28 cellular contexts compared by ENCODE assay signal in the genomic region with DNA sequence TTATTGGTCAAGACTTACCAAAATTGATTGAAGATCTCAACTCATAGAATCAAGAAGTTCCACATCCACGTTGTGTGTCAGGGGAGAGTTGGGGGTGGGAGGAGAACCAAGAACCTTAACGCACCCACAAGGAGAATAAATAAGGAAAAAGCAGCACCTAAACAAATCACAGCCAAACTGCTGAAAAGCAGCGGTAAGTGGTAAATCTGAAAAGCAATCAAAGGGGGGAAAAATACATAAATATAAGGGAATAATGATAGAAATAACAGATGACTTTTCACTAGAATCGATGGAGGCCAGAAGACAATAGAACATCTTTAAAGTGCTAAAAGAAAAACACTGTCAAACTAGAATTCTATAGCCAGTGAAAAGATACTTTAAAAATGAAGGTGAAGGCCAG. TPM values are rescaled to one million over a fixed set of nuclear protein-coding genes. Genes with fewer than 3 reads are reported as not detected.
A peak's percentile ranks its signal among the peaks of the same experiment; 100 is the strongest.
DNase-seq lines count a peak whose midpoint lies in the region; ATAC-seq, FAIRE-seq and TF ChIP-seq lines count a peak whose summit lies in the region.
"Had no signal": no experiment of that assay in that cellular context is flagged by ENCODE, and none has a peak within 500 bp of the region (broad histone marks: within the 10 kb centered on the region; RNA-seq: fewer than 3 reads in every experiment).

No MANE protein-coding gene starts in this region.

- SMC1A ChIA-PET in GM12878 (lab: Charles Lee; ENCODE audit: uncharacterized antibody, unreplicated experiment), result interaction anchor here (1.2 to 2.1 kb wide), 2 partner anchors 10 to 31 kb away, joined by 4 to 10 read pairs; no protein-coding TSS in a partner anchor

- no peaks in the 10 kb centered on the region for H3K4me1 Mint-ChIP-seq in activated naive CD4-positive, alpha-beta T cell treated with anti-CD3 and anti-CD28 coated beads, Interleukin-2, amount 10 ng/mL, durations not matched to agents 7 days and 5 days
- no peaks in the 10 kb centered on the region for H3K4me1 Mint-ChIP-seq in activated naive CD4-positive, alpha-beta T cell treated with anti-CD3 and anti-CD28 coated beads for 36 hours (ENCODE audit: low read depth)

- TF ChIP-seq EP300 in GM12878 (IDR thresholded peaks at IDR 0.05; ENCODE audit: borderline replicate concordance in 1 of 2, control insufficient read depth in 1 of 2, low read depth in 2 of 2, low read length in 2 of 2), result no peak

- peaks cover 18% of the 10 kb centered on the region for H3K9me3 Mint-ChIP-seq in activated naive CD4-positive, alpha-beta T cell treated with anti-CD3 and anti-CD28 coated beads, Interleukin-2, amount 10 ng/mL, durations not matched to agents 7 days and 5 days
- peaks cover 10% of the 10 kb centered on the region for H3K9me3 Mint-ChIP-seq in activated naive CD4-positive, alpha-beta T cell treated with anti-CD3 and anti-CD28 coated beads for 36 hours

- POLR2A ChIA-PET in HEK293 (lab: Yijun Ruan, JAX) (no interaction called here), GM12878 (lab: Charles Lee) (interaction anchor here (0.8 kb wide), 1 partner anchor 106 kb away, joined by 5 read pairs; no protein-coding TSS in a partner anchor)

- intact Hi-C loops in activated naive CD4-positive, alpha-beta T cell treated with anti-CD3 and anti-CD28 coated beads for 36 hours (cut with micrococcal nuclease), result no loop called here
- intact Hi-C loops in GM12878 (cut with micrococcal nuclease; ENCODE audit: unreplicated experiment), result no loop called here

- TF ChIP-seq CTCF in HEK293 (tag by site-specific recombination; IDR thresholded peaks at IDR 0.05) (no peak), GM12878 (IDR thresholded peaks at IDR 0.05 in 2 of 3, conservative IDR thresholded peaks at IDR 0.05 in 1 of 3; ENCODE audit: control insufficient read depth in 2 of 3, extremely low read depth in 1 of 3, insufficient read depth in 1 of 3, low read depth in 3 of 3, low read length in 3 of 3) (no peak)

- in situ Hi-C loops in GM23248 (cut with MboI), result no loop called here
- in situ Hi-C loops in GM12878 (cut with MboI), result no loop called here
- in situ Hi-C loops in KBM-7 (cut with MboI; ENCODE audit: low pct_unique_long_range_greater_than_20kb, low sequenced_read_pairs), result no loop called here

- peak overlapping the region; percentile 28 for H3K27ac Mint-ChIP-seq in activated naive CD4-positive, alpha-beta T cell treated with anti-CD3 and anti-CD28 coated beads, Interleukin-2, amount 10 ng/mL, durations not matched to agents 7 days and 5 days
- no peak overlapping the region for H3K27ac Mint-ChIP-seq in activated naive CD4-positive, alpha-beta T cell treated with anti-CD3 and anti-CD28 coated beads for 36 hours
- H3K27ac Mint-ChIP-seq: CD14-positive monocyte; CD4-positive, CD25-positive, alpha-beta regulatory T cell had no signal

- H3K4me3 ChIP-seq in GM23248, result no peak overlapping the region
- no peak overlapping the region for H3K4me3 ChIP-seq in HEK293 (ENCODE audit: low read depth, low read length)
- no peak overlapping the region for H3K4me3 ChIP-seq in GM12878
- H3K4me3 ChIP-seq: BLaER1 had no signal

- FAIRE-seq in GM12878 (lab: Jason Lieb, UNC), result no peak
- FAIRE-seq: A204.1, GM12892, GM18507 had no signal

- H4K20me1 ChIP-seq in GM23248 (ENCODE audit: insufficient read depth) (no peaks in the 10 kb centered on the region), GM12878 (ENCODE audit: control insufficient read depth, insufficient read depth) (no peaks in the 10 kb centered on the region)
- H4K20me1 ChIP-seq: BLaER1 had no signal

- CTCF ChIA-PET in activated naive CD4-positive, alpha-beta T cell treated with anti-CD3 and anti-CD28 coated beads, Interleukin-2, amount 10 ng/mL, durations not matched to agents 7 days and 5 days (lab: Charles Lee), result no interaction called here
- CTCF ChIA-PET in activated naive CD4-positive, alpha-beta T cell treated with anti-CD3 and anti-CD28 coated beads for 36 hours (lab: Charles Lee), result interaction anchor here (1.1 to 2.2 kb wide), 2 partner anchors 17 to 21 kb away, joined by 4 to 5 read pairs; no protein-coding TSS in a partner anchor
- CTCF ChIA-PET in HEK293 (lab: Yijun Ruan, JAX) (interaction anchor here (0.6 to 1.2 kb wide), 3 partner anchors 13 to 128 kb away, joined by 3 read pairs; no protein-coding TSS in a partner anchor), GM12878 (lab: Yijun Ruan, JAX) (interaction anchor here (1.0 kb wide), 1 partner anchor 17 kb away, joined by 3 read pairs; no protein-coding TSS in a partner anchor)

- H3K9ac ChIP-seq in GM23248 (no peak overlapping the region), GM12878 (ENCODE audit: control insufficient read depth, insufficient read depth, low read length) (no peak overlapping the region)
- H3K9ac ChIP-seq: BLaER1 had no signal

- H3K9me3 ChIP-seq in GM23248 (ENCODE audit: low read depth), result no peaks in the 10 kb centered on the region
- H3K9me3 ChIP-seq in HEK293 (ENCODE audit: control insufficient read depth, insufficient read depth, low read depth, low read length), result no peaks in the 10 kb centered on the region
- H3K9me3 ChIP-seq in GM12878 (replicated peaks; ENCODE audit: control insufficient read depth, insufficient read depth, low read length), result peaks cover 5% of the 10 kb centered on the region; the same call in 2 of the 3 replicates
- H3K9me3 ChIP-seq: BE2C had no signal

- WGBS in GM23248 (ENCODE audit: low coverage in 1 of 2, low lambda C conversion rate in 2 of 2, missing lambda C conversion rate in 2 of 2), 2 experiments, result 52 to 54% methylated on average over 4 of the region's 4 CpGs
- 55% methylated on average over 4 of the region's 4 CpGs for WGBS in GM12878 (ENCODE audit: insufficient coverage, insufficient replicate concordance, low lambda C conversion rate, missing lambda C conversion rate)

- ATAC-seq in GM12878, result no peak

- no peak for TF ChIP-seq POLR2A in GM12878 (IDR thresholded peaks at IDR 0.05; ENCODE audit: low read depth, low read length)

- no peak overlapping the region for H3K4me3 Mint-ChIP-seq in activated naive CD4-positive, alpha-beta T cell treated with anti-CD3 and anti-CD28 coated beads, Interleukin-2, amount 10 ng/mL, durations not matched to agents 7 days and 5 days
- H3K4me3 Mint-ChIP-seq in activated naive CD4-positive, alpha-beta T cell treated with anti-CD3 and anti-CD28 coated beads for 36 hours, result no peak overlapping the region
- H3K4me3 Mint-ChIP-seq: CD14-positive monocyte; CD4-positive, alpha-beta memory T cell; CD4-positive, CD25-positive, alpha-beta regulatory T cell; CD8-positive, alpha-beta memory T cell had no signal

- H2AFZ ChIP-seq in GM23248, result no peak overlapping the region
- no peak overlapping the region for H2AFZ ChIP-seq in GM12878 (ENCODE audit: control insufficient read depth, low read depth, low read length)

- H3K27ac ChIP-seq in GM23248 (no peak overlapping the region), HEK293 (ENCODE audit: extremely low read depth, low read depth, low read length) (no peak overlapping the region), GM12878 (ENCODE audit: control insufficient read depth, insufficient read depth) (no peak overlapping the region), caudate nucleus (ENCODE audit: low read depth, low read length) (no peak overlapping the region)
- H3K27ac ChIP-seq: BLaER1 had no signal

- H3K9me2 ChIP-seq in GM23248 (ENCODE audit: insufficient read depth), result no peaks in the 10 kb centered on the region

- RAD21 ChIA-PET in GM12878 (lab: Charles Lee; ENCODE audit: unreplicated experiment), result interaction anchor here (0.7 kb wide), 1 partner anchor 47 kb away, joined by 4 read pairs; no protein-coding TSS in a partner anchor

- H3K27me3 Mint-ChIP-seq in activated naive CD4-positive, alpha-beta T cell treated with anti-CD3 and anti-CD28 coated beads, Interleukin-2, amount 10 ng/mL, durations not matched to agents 7 days and 5 days, result peaks cover 14% of the 10 kb centered on the region
- H3K27me3 Mint-ChIP-seq in activated naive CD4-positive, alpha-beta T cell treated with anti-CD3 and anti-CD28 coated beads for 36 hours (ENCODE audit: low read depth), result no peaks in the 10 kb centered on the region
- H3K27me3 Mint-ChIP-seq: CD4-positive, alpha-beta memory T cell had no signal

- H3K36me3 Mint-ChIP-seq in activated naive CD4-positive, alpha-beta T cell treated with anti-CD3 and anti-CD28 coated beads, Interleukin-2, amount 10 ng/mL, durations not matched to agents 7 days and 5 days, result peaks cover 17% of the 10 kb centered on the region
- H3K36me3 Mint-ChIP-seq in activated naive CD4-positive, alpha-beta T cell treated with anti-CD3 and anti-CD28 coated beads for 36 hours (ENCODE audit: low read depth), result peaks cover 5% of the 10 kb centered on the region

- TF ChIP-seq RAD21 in GM12878 (IDR thresholded peaks at IDR 0.05; ENCODE audit: insufficient read depth, low read depth, low read length), result no peak

- H3F3A ChIP-seq in GM23248 (ENCODE audit: insufficient read depth), result no peaks in the 10 kb centered on the region

- H3K79me2 ChIP-seq in GM23248 (ENCODE audit: insufficient read depth) (no peaks in the 10 kb centered on the region), GM12878 (ENCODE audit: control insufficient read depth, insufficient read depth, low read length) (no peaks in the 10 kb centered on the region)

- BruUV-seq in GM12878 (replicated peaks; lab: Mats Ljungman, UMichigan), result no TSS peak

- DNase-seq in activated naive CD4-positive, alpha-beta T cell treated with anti-CD3 and anti-CD28 coated beads, Interleukin-2, amount 10 ng/mL, durations not matched to agents 7 days and 5 days, result no peak
- DNase-seq in activated naive CD4-positive, alpha-beta T cell treated with anti-CD3 and anti-CD28 coated beads for 36 hours, result no peak
- DNase-seq in GM23248 (peak; percentile 4), GM12878 (ENCODE audit: low read depth, low spot score) (no peak), GM03348 (ENCODE audit: low spot score) (no peak), KBM-7 (no peak), caudate nucleus (lab: John Stamatoyannopoulos, UW) (no peak)
- DNase-seq: 8988T; ACHN; BE2C; C1 segment of cervical spinal cord; CD4-positive, alpha-beta memory T cell; CD4-positive, CD25-positive, alpha-beta regulatory T cell; CD8-positive, alpha-beta memory T cell; COR-L47; DMS 273 treated with DMSO at 0.1 percent for 48 hours; DMS153; DMS53; DMS79; DND-41; EL; GDM1 had no signal

- H3K4me2 ChIP-seq in GM23248 (ENCODE audit: unreplicated experiment) (no peak overlapping the region), GM12878 (ENCODE audit: control insufficient read depth, insufficient read depth) (no peak overlapping the region)
- H3K4me2 ChIP-seq: BLaER1 had no signal

- H3K36me3 ChIP-seq in GM23248 (ENCODE audit: low read depth) (no peaks in the 10 kb centered on the region), HEK293 (ENCODE audit: control insufficient read depth in 2 of 2, insufficient read depth in 1 of 2, low read length in 2 of 2) (no peaks in the 10 kb centered on the region), GM12878 (ENCODE audit: control insufficient read depth in 2 of 2, insufficient read depth in 2 of 2, low read length in 1 of 2) (no peaks in the 10 kb centered on the region)
- H3K36me3 ChIP-seq: BE2C, BLaER1 had no signal

- no peaks in the 10 kb centered on the region for H3K4me1 ChIP-seq in GM23248 (ENCODE audit: insufficient read depth)
- H3K4me1 ChIP-seq in HEK293 (ENCODE audit: control insufficient read depth, insufficient read depth, low read length), result no peaks in the 10 kb centered on the region
- H3K4me1 ChIP-seq in GM12878 (ENCODE audit: control insufficient read depth, insufficient read depth, low read length), result no peaks in the 10 kb centered on the region
- H3K4me1 ChIP-seq: BE2C, BLaER1 had no signal

- H3K27me3 ChIP-seq in GM23248 (replicated peaks; ENCODE audit: insufficient read depth), result no peaks in the 10 kb centered on the region
- no peaks in the 10 kb centered on the region for H3K27me3 ChIP-seq in GM12878 (replicated peaks in 1 of 2; ENCODE audit: control insufficient read depth in 2 of 2, insufficient read depth in 2 of 2, low read length in 1 of 2)
- H3K27me3 ChIP-seq: BE2C, BLaER1 had no signal

RNA-seq across cellular contexts. Expression of a gene that starts 20.1 kb away (rescaled TPM):
- total RNA-seq in activated naive CD4-positive, alpha-beta T cell treated with anti-CD3 and anti-CD28 coated beads for 36 hours, result 10 to 100 TPM; 98.0 to 98.2 TPM
- 27.6 and 33.9 TPM in 2 replicates for total RNA-seq in GM23248 (2014; rRNA removed; shearing (Covaris generic))
- polyA plus RNA-seq in GM23248 (2016; fragmentation: Nextera tagmentation; extraction: Ambion mirVana) (42.9 TPM in 2 replicates), GM12878 (2011; rRNA removed) (60.8 and 106 TPM in 2 replicates), GM12878 (2014; fragmentation: Illumina TruSeq; extraction: Trizol) (65.9 and 78.8 TPM in 2 replicates), GM12878 (2014; fragmentation: Nextera tagmentation; extraction: Ambion mirVana) (10 to 100 TPM; 25.2 to 38.6 TPM), GM12878 (2014; rRNA removed) (62.4 and 63.6 TPM in 2 replicates), GM12878 (2016; fragmentation: Nextera tagmentation; extraction: Ambion mirVana) (10 to 100 TPM; 43.9 to 44.5 TPM)
- total RNA-seq in GM12878 (2013; cell fraction: nucleolus; rRNA removed), result 205 and 214 TPM in 2 replicates
- total RNA-seq in GM12878 (2014; rRNA removed) (58.3 and 61.5 TPM in 2 replicates), GM12878 (2014; rRNA removed; fragmentation: Illumina TruSeq; extraction: Trizol) (36.1 and 36.5 TPM in 2 replicates), GM12878 (2021) (91.3 and 93.1 TPM in 2 replicates)
- 64.3 TPM for polyA plus RNA-seq in GM12878 (2011; ENCODE audit: low read depth)
- 91.6 and 128 TPM in 2 replicates for polyA plus RNA-seq in GM12878 (2011; cell fraction: cytosol; rRNA removed)
- 163 and 169 TPM in 2 replicates for polyA plus RNA-seq in GM12878 (2011; cell fraction: nucleus; rRNA removed)
- polyA plus RNA-seq in GM12878 (2012), result 106 and 116 TPM in 2 replicates
- 93.4 and 100 TPM in 2 replicates for polyA minus RNA-seq in GM12878 (2011; rRNA and poly(A)+ RNA removed)
- polyA minus RNA-seq in GM12878 (2011; cell fraction: cytosol; rRNA and poly(A)+ RNA removed), result 60.8 and 70.8 TPM in 2 replicates
- polyA minus RNA-seq in GM12878 (2011; cell fraction: nucleus; rRNA and poly(A)+ RNA removed), result 99.1 and 124 TPM in 2 replicates
